Comparison of ENCODE assay signal across 1 cellular context in the genomic region with DNA sequence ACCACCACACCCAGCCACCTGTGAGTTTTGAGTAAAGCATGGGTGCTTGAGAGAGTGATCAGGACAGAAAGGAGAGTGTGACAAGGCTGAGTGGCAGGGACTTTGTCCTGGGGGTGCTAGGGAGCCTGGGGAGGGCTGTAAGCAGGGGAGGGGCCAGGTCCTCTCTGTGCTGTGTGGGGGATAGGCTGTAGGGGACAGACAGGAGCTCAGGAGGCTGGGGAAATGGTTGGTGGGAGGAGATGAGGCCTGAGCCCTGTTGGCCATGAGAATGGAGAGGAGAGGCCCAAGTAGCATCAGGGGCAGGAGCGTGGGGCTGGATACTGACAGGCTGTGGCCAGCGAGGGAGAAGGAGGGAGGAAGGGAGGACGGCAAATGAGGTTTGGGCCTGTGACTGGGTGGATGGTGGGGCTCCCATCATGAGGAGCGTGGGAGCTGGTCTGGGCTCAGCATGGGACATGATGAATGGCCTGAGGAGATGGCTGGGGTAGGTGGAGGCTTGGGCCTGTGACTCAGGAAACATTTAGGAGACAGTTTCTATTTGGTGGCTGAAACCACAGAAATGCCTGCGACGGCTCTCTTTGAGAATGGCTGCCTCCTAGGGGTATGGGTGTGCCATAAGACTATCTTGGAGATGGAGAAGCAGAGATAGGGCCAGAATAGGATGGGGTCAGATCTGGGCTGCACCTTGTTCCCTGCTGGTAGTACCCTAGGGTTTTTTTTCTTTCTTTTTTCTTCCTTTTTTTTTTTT.
TF ChIP-seq lines count a peak whose summit lies in the region.

No MANE protein-coding gene starts in this region.

TF ChIP-seq in K562, 482 proteins besides CTCF, POLR2A, EP300 and RAD21 (continues in another document):
- no peak for TF ChIP-seq CCAR2 (IDR thresholded peaks at IDR 0.05; ENCODE audit: low read depth, low read length)
- peak; percentile 97 for TF ChIP-seq MEIS2 (IDR thresholded peaks at IDR 0.05; ENCODE audit: partially characterized antibody)
- TF ChIP-seq HCFC1 (IDR thresholded peaks at IDR 0.05; ENCODE audit: low read depth, low read length): peak; percentile 26; the same call in 1 of the 2 replicates
- TF ChIP-seq, protein P1, sequence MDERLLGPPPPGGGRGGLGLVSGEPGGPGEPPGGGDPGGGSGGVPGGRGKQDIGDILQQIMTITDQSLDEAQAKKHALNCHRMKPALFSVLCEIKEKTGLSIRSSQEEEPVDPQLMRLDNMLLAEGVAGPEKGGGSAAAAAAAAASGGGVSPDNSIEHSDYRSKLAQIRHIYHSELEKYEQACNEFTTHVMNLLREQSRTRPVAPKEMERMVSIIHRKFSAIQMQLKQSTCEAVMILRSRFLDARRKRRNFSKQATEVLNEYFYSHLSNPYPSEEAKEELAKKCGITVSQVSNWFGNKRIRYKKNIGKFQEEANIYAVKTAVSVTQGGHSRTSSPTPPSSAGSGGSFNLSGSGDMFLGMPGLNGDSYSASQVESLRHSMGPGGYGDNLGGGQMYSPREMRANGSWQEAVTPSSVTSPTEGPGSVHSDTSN (CRISPR knock-in tag; IDR thresholded peaks at IDR 0.05; ENCODE audit: low read depth): peak; percentile 42; the same call in 1 of the 2 replicates
- TF ChIP-seq, protein P1 (tag; conservative IDR thresholded peaks at IDR 0.05; ENCODE audit: low read depth): peak; percentile 90
- TF ChIP-seq, protein P2, sequence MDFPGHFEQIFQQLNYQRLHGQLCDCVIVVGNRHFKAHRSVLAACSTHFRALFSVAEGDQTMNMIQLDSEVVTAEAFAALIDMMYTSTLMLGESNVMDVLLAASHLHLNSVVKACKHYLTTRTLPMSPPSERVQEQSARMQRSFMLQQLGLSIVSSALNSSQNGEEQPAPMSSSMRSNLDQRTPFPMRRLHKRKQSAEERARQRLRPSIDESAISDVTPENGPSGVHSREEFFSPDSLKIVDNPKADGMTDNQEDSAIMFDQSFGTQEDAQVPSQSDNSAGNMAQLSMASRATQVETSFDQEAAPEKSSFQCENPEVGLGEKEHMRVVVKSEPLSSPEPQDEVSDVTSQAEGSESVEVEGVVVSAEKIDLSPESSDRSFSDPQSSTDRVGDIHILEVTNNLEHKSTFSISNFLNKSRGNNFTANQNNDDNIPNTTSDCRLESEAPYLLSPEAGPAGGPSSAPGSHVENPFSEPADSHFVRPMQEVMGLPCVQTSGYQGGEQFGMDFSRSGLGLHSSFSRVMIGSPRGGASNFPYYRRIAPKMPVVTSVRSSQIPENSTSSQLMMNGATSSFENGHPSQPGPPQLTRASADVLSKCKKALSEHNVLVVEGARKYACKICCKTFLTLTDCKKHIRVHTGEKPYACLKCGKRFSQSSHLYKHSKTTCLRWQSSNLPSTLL (IDR thresholded peaks at IDR 0.05): no peak
- peak; percentile 30; the same call in 1 of the 2 replicates for TF ChIP-seq SMAD4 (CRISPR knock-in tag; conservative IDR thresholded peaks at IDR 0.05)
- peak; percentile 41; the same call in 1 of the 2 replicates for TF ChIP-seq GABPA (tag; conservative IDR thresholded peaks at IDR 0.05; ENCODE audit: low read depth)
- TF ChIP-seq, protein P3, sequence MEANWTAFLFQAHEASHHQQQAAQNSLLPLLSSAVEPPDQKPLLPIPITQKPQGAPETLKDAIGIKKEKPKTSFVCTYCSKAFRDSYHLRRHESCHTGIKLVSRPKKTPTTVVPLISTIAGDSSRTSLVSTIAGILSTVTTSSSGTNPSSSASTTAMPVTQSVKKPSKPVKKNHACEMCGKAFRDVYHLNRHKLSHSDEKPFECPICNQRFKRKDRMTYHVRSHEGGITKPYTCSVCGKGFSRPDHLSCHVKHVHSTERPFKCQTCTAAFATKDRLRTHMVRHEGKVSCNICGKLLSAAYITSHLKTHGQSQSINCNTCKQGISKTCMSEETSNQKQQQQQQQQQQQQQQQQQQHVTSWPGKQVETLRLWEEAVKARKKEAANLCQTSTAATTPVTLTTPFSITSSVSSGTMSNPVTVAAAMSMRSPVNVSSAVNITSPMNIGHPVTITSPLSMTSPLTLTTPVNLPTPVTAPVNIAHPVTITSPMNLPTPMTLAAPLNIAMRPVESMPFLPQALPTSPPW (CRISPR knock-in tag; IDR thresholded peaks at IDR 0.05): peak; percentile 80
- no peak for TF ChIP-seq KDM5B (IDR thresholded peaks at IDR 0.05; ENCODE audit: insufficient replicate concordance, low read depth, low read length)
- TF ChIP-seq ARID1B (IDR thresholded peaks at IDR 0.05): peak; percentile 40; the same call in 1 of the 2 replicates
- TF ChIP-seq TAF7 (tag; IDR thresholded peaks at IDR 0.05): no peak
- no peak for TF ChIP-seq CBX2 (IDR thresholded peaks at IDR 0.05; ENCODE audit: insufficient read depth, low read length, poor library complexity, severe bottlenecking)
- no peak for TF ChIP-seq PHB (CRISPR knock-in tag; IDR thresholded peaks at IDR 0.05)
- TF ChIP-seq RCOR1 (IDR thresholded peaks at IDR 0.05; ENCODE audit: borderline replicate concordance in 1 of 2, low read depth in 2 of 2, low read length in 2 of 2): peak in 1 of 2 experiments; percentile 61; a peak in 1 of 4 replicates
- TF ChIP-seq, protein P4, sequence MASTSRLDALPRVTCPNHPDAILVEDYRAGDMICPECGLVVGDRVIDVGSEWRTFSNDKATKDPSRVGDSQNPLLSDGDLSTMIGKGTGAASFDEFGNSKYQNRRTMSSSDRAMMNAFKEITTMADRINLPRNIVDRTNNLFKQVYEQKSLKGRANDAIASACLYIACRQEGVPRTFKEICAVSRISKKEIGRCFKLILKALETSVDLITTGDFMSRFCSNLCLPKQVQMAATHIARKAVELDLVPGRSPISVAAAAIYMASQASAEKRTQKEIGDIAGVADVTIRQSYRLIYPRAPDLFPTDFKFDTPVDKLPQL (IDR thresholded peaks at IDR 0.05; ENCODE audit: extremely low read depth, insufficient read length): no peak
- TF ChIP-seq SUPT5H (IDR thresholded peaks at IDR 0.05): peak; percentile 38; the same call in 1 of the 2 replicates
- TF ChIP-seq, protein P5, sequence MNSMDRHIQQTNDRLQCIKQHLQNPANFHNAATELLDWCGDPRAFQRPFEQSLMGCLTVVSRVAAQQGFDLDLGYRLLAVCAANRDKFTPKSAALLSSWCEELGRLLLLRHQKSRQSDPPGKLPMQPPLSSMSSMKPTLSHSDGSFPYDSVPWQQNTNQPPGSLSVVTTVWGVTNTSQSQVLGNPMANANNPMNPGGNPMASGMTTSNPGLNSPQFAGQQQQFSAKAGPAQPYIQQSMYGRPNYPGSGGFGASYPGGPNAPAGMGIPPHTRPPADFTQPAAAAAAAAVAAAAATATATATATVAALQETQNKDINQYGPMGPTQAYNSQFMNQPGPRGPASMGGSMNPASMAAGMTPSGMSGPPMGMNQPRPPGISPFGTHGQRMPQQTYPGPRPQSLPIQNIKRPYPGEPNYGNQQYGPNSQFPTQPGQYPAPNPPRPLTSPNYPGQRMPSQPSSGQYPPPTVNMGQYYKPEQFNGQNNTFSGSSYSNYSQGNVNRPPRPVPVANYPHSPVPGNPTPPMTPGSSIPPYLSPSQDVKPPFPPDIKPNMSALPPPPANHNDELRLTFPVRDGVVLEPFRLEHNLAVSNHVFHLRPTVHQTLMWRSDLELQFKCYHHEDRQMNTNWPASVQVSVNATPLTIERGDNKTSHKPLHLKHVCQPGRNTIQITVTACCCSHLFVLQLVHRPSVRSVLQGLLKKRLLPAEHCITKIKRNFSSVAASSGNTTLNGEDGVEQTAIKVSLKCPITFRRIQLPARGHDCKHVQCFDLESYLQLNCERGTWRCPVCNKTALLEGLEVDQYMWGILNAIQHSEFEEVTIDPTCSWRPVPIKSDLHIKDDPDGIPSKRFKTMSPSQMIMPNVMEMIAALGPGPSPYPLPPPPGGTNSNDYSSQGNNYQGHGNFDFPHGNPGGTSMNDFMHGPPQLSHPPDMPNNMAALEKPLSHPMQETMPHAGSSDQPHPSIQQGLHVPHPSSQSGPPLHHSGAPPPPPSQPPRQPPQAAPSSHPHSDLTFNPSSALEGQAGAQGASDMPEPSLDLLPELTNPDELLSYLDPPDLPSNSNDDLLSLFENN (IDR thresholded peaks at IDR 0.05; ENCODE audit: low read depth in 2 of 2, low read length in 2 of 2): no peak
- TF ChIP-seq, protein P6, sequence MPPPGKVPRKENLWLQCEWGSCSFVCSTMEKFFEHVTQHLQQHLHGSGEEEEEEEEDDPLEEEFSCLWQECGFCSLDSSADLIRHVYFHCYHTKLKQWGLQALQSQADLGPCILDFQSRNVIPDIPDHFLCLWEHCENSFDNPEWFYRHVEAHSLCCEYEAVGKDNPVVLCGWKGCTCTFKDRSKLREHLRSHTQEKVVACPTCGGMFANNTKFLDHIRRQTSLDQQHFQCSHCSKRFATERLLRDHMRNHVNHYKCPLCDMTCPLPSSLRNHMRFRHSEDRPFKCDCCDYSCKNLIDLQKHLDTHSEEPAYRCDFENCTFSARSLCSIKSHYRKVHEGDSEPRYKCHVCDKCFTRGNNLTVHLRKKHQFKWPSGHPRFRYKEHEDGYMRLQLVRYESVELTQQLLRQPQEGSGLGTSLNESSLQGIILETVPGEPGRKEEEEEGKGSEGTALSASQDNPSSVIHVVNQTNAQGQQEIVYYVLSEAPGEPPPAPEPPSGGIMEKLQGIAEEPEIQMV (tag; conservative IDR thresholded peaks at IDR 0.05; ENCODE audit: low read depth): no peak
- TF ChIP-seq, protein P7, sequence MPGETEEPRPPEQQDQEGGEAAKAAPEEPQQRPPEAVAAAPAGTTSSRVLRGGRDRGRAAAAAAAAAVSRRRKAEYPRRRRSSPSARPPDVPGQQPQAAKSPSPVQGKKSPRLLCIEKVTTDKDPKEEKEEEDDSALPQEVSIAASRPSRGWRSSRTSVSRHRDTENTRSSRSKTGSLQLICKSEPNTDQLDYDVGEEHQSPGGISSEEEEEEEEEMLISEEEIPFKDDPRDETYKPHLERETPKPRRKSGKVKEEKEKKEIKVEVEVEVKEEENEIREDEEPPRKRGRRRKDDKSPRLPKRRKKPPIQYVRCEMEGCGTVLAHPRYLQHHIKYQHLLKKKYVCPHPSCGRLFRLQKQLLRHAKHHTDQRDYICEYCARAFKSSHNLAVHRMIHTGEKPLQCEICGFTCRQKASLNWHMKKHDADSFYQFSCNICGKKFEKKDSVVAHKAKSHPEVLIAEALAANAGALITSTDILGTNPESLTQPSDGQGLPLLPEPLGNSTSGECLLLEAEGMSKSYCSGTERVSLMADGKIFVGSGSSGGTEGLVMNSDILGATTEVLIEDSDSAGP (CRISPR knock-in tag; IDR thresholded peaks at IDR 0.05): peak; percentile 54; the same call in 1 of the 2 replicates
- TF ChIP-seq, protein P8, sequence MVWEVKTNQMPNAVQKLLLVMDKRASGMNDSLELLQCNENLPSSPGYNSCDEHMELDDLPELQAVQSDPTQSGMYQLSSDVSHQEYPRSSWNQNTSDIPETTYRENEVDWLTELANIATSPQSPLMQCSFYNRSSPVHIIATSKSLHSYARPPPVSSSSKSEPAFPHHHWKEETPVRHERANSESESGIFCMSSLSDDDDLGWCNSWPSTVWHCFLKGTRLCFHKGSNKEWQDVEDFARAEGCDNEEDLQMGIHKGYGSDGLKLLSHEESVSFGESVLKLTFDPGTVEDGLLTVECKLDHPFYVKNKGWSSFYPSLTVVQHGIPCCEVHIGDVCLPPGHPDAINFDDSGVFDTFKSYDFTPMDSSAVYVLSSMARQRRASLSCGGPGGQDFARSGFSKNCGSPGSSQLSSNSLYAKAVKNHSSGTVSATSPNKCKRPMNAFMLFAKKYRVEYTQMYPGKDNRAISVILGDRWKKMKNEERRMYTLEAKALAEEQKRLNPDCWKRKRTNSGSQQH (CRISPR knock-in tag; IDR thresholded peaks at IDR 0.05): 0 out of 2 replicates have a peak, but pooled peaks have one; percentile 56
- TF ChIP-seq ELF2 (CRISPR knock-in tag; IDR thresholded peaks at IDR 0.05): 0 out of 2 replicates have a peak, but pooled peaks have one; percentile 14
- TF ChIP-seq MCM5 (IDR thresholded peaks at IDR 0.05; ENCODE audit: low read depth): no peak
- TF ChIP-seq, protein P9, sequence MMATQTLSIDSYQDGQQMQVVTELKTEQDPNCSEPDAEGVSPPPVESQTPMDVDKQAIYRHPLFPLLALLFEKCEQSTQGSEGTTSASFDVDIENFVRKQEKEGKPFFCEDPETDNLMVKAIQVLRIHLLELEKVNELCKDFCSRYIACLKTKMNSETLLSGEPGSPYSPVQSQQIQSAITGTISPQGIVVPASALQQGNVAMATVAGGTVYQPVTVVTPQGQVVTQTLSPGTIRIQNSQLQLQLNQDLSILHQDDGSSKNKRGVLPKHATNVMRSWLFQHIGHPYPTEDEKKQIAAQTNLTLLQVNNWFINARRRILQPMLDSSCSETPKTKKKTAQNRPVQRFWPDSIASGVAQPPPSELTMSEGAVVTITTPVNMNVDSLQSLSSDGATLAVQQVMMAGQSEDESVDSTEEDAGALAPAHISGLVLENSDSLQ (IDR thresholded peaks at IDR 0.05): peak; percentile 89
- TF ChIP-seq EGR1 (conservative IDR thresholded peaks at IDR 0.05): peak; percentile 24; the same call in 1 of the 2 replicates
- TF ChIP-seq, protein P10, sequence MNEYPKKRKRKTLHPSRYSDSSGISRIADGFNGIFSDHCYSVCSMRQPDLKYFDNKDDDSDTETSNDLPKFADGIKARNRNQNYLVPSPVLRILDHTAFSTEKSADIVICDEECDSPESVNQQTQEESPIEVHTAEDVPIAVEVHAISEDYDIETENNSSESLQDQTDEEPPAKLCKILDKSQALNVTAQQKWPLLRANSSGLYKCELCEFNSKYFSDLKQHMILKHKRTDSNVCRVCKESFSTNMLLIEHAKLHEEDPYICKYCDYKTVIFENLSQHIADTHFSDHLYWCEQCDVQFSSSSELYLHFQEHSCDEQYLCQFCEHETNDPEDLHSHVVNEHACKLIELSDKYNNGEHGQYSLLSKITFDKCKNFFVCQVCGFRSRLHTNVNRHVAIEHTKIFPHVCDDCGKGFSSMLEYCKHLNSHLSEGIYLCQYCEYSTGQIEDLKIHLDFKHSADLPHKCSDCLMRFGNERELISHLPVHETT (CRISPR knock-in tag; conservative IDR thresholded peaks at IDR 0.05 in 1 of 2, IDR thresholded peaks at IDR 0.05 in 1 of 2): peak in 1 of 2 experiments; percentile 64; a peak in 2 of 4 replicates
- no peak for TF ChIP-seq TRIM28 (IDR thresholded peaks at IDR 0.05)
- peak; percentile 75; the same call in 1 of the 2 replicates for TF ChIP-seq LCOR (CRISPR knock-in tag; IDR thresholded peaks at IDR 0.05)
- peak; percentile 57; the same call in 1 of the 2 replicates for TF ChIP-seq ESRRA (IDR thresholded peaks at IDR 0.05; ENCODE audit: borderline replicate concordance, low read depth)
- TF ChIP-seq, protein P11, sequence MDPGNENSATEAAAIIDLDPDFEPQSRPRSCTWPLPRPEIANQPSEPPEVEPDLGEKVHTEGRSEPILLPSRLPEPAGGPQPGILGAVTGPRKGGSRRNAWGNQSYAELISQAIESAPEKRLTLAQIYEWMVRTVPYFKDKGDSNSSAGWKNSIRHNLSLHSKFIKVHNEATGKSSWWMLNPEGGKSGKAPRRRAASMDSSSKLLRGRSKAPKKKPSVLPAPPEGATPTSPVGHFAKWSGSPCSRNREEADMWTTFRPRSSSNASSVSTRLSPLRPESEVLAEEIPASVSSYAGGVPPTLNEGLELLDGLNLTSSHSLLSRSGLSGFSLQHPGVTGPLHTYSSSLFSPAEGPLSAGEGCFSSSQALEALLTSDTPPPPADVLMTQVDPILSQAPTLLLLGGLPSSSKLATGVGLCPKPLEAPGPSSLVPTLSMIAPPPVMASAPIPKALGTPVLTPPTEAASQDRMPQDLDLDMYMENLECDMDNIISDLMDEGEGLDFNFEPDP (CRISPR knock-in tag; IDR thresholded peaks at IDR 0.05): 0 out of 2 replicates have a peak, but pooled peaks have one; percentile 40
- peak; percentile 51 for TF ChIP-seq CREM (IDR thresholded peaks at IDR 0.05; ENCODE audit: low read depth)
- TF ChIP-seq SMARCA5 (IDR thresholded peaks at IDR 0.05): peak; percentile 43; the same call in 1 of the 2 replicates
